In the genomic region with DNA sequence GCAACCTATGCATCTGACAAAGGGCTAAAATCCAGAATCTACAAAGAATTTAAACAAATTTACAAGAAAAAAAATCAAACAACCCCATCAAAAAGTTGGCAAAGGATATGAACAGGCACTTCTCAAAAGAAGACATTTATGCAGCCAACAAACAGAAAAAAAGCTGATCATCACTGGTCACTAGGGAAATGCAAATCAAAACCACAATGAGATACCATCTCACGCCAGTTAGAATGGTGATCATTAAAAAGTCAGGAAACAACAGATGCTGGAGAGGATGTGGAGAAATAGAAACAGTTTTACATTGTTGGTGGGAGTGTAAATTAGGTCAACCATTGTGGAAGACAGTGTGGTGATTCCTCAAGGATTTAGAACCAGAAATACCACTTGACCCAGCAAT, we compare ENCODE assay signal across 5 cellular contexts.
A peak's percentile ranks its signal among the peaks of the same experiment; 100 is the strongest.
DNase-seq lines count a peak whose midpoint lies in the region; FAIRE-seq and TF ChIP-seq lines count a peak whose summit lies in the region.
"Not testable (repeated sequence)": the region's sequence is repeated elsewhere in the genome, so short reads cannot be mapped to it uniquely, and the experiment has no call there.

No MANE protein-coding gene starts in this region.

- H3K9me3 Mint-ChIP-seq in neural crest cell, result not testable (repeated sequence)

- not testable (repeated sequence) for H4K20me1 ChIP-seq in BLaER1; endothelial cell of umbilical vein (replicated peaks; ENCODE audit: control insufficient read depth, extremely low read depth, insufficient read depth, low read length)

- H3K9me1 ChIP-seq in endothelial cell of umbilical vein (replicated peaks; ENCODE audit: control insufficient read depth, extremely low read depth, insufficient read depth, low read length), result not testable (repeated sequence)

- BruUV-seq in endothelial cell of umbilical vein (replicated peaks; lab: Mats Ljungman, UMichigan), result not testable (repeated sequence)

- not testable (repeated sequence) for TF ChIP-seq CTCF in HEK293 (tag by site-specific recombination; IDR thresholded peaks at IDR 0.05); endothelial cell of umbilical vein (IDR thresholded peaks at IDR 0.05; ENCODE audit: extremely low read depth in 1 of 2, insufficient read depth in 1 of 2, low read depth in 1 of 2, low read length in 2 of 2); neural crest cell (conservative IDR thresholded peaks at IDR 0.05)

- H3K27me3 ChIP-seq in BLaER1; endothelial cell of umbilical vein (ENCODE audit: control insufficient read depth in 2 of 2, insufficient read depth in 2 of 2, low read length in 2 of 2): not testable (repeated sequence)

- H3K36me3 ChIP-seq in BLaER1; HEK293 (ENCODE audit: control insufficient read depth in 2 of 2, insufficient read depth in 1 of 2, low read length in 2 of 2); endothelial cell of umbilical vein (ENCODE audit: control insufficient read depth in 2 of 2, extremely low read depth in 1 of 2, insufficient read depth in 2 of 2, low read length in 2 of 2): not testable (repeated sequence)

- H3K79me2 ChIP-seq in endothelial cell of umbilical vein (ENCODE audit: control insufficient read depth, insufficient read depth, low read length), result not testable (repeated sequence)

- peak; percentile 8 to 14 for DNase-seq in NCI-H526 (lab: John Stamatoyannopoulos, UW)
- DNase-seq in endothelial cell of umbilical vein (ENCODE audit: low read depth, low spot score); neural crest cell (ENCODE audit: low read depth, low spot score): not testable (repeated sequence)

- peak overlapping the region; percentile 35; the same call in 1 of the 2 replicates for H3K4me2 ChIP-seq in BLaER1
- H3K4me2 ChIP-seq in endothelial cell of umbilical vein (ENCODE audit: insufficient read depth, low read length), result not testable (repeated sequence)

- dilution Hi-C loops in endothelial cell of umbilical vein (cut with MboI; ENCODE audit: extremely low pct_ligation_motif_present, low sequenced_read_pairs), result not testable (repeated sequence)

- not testable (repeated sequence) for H3K27ac ChIP-seq in BLaER1; HEK293 (ENCODE audit: extremely low read depth, low read depth, low read length); endothelial cell of umbilical vein (ENCODE audit: insufficient read depth, low read depth, low read length)

- intact Hi-C loops in endothelial cell of umbilical vein (cut with micrococcal nuclease), result not testable (repeated sequence)

- H2AFZ ChIP-seq in endothelial cell of umbilical vein (ENCODE audit: low read depth, low read length), result not testable (repeated sequence)

- not testable (repeated sequence) for H3K4me3 Mint-ChIP-seq in neural crest cell

- H3K27me3 Mint-ChIP-seq in neural crest cell (ENCODE audit: low read depth), result not testable (repeated sequence)

- not testable (repeated sequence) for TF ChIP-seq POLR2A in endothelial cell of umbilical vein (IDR thresholded peaks at IDR 0.05; ENCODE audit: low read depth, low read length)

- H3K27ac Mint-ChIP-seq in neural crest cell (ENCODE audit: unreplicated experiment), result peak overlapping the region; percentile 20

- not testable (repeated sequence) for H3K36me3 Mint-ChIP-seq in neural crest cell (ENCODE audit: low read depth)

- H3K4me3 ChIP-seq in BLaER1; HEK293 (ENCODE audit: low read depth, low read length); endothelial cell of umbilical vein (replicated peaks in 1 of 3; ENCODE audit: insufficient read depth in 1 of 3, low read depth in 1 of 3, low read length in 3 of 3): not testable (repeated sequence)

- CTCF ChIA-PET in HEK293 (lab: Yijun Ruan, JAX); endothelial cell of umbilical vein (lab: Charles Lee): not testable (repeated sequence)

- not testable (repeated sequence) for H3K4me1 Mint-ChIP-seq in neural crest cell

- peaks cover 16% of the 10 kb centered on the region for H3K9me3 ChIP-seq in BLaER1
- not testable (repeated sequence) for H3K9me3 ChIP-seq in HEK293 (ENCODE audit: control insufficient read depth, insufficient read depth, low read depth, low read length); endothelial cell of umbilical vein (replicated peaks; ENCODE audit: control insufficient read depth, insufficient read depth, low read length)

- not testable (repeated sequence) for H3K9ac ChIP-seq in BLaER1; endothelial cell of umbilical vein (replicated peaks; ENCODE audit: extremely low read depth, insufficient read depth, low read length)

- peaks cover 31% of the 10 kb centered on the region for H3K4me1 ChIP-seq in BLaER1
- not testable (repeated sequence) for H3K4me1 ChIP-seq in HEK293 (ENCODE audit: control insufficient read depth, insufficient read depth, low read length); endothelial cell of umbilical vein (ENCODE audit: control insufficient read depth, extremely low read depth, insufficient read depth, low read length)

- not testable (repeated sequence) for FAIRE-seq in endothelial cell of umbilical vein (lab: Jason Lieb, UNC)

- POLR2A ChIA-PET in HEK293 (lab: Yijun Ruan, JAX); endothelial cell of umbilical vein (lab: Charles Lee): not testable (repeated sequence)

TF ChIP-seq in HEK293, 187 proteins besides CTCF, POLR2A, EP300 and RAD21:
- TF ChIP-seq, protein P1, sequence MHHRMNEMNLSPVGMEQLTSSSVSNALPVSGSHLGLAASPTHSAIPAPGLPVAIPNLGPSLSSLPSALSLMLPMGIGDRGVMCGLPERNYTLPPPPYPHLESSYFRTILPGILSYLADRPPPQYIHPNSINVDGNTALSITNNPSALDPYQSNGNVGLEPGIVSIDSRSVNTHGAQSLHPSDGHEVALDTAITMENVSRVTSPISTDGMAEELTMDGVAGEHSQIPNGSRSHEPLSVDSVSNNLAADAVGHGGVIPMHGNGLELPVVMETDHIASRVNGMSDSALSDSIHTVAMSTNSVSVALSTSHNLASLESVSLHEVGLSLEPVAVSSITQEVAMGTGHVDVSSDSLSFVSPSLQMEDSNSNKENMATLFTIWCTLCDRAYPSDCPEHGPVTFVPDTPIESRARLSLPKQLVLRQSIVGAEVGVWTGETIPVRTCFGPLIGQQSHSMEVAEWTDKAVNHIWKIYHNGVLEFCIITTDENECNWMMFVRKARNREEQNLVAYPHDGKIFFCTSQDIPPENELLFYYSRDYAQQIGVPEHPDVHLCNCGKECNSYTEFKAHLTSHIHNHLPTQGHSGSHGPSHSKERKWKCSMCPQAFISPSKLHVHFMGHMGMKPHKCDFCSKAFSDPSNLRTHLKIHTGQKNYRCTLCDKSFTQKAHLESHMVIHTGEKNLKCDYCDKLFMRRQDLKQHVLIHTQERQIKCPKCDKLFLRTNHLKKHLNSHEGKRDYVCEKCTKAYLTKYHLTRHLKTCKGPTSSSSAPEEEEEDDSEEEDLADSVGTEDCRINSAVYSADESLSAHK (tag by site-specific recombination; IDR thresholded peaks at IDR 0.05), result peak; percentile 47; the same call in 1 of the 2 replicates

TF ChIP-seq in endothelial cell of umbilical vein, 7 proteins besides CTCF, POLR2A, EP300 and RAD21:
- peak; percentile 14 for TF ChIP-seq GATA2 (IDR thresholded peaks at IDR 0.05; ENCODE audit: insufficient read depth, insufficient read length, low read depth, low read length)
